Comparison of ENCODE assay signal across 8 cellular contexts in the genomic region with DNA sequence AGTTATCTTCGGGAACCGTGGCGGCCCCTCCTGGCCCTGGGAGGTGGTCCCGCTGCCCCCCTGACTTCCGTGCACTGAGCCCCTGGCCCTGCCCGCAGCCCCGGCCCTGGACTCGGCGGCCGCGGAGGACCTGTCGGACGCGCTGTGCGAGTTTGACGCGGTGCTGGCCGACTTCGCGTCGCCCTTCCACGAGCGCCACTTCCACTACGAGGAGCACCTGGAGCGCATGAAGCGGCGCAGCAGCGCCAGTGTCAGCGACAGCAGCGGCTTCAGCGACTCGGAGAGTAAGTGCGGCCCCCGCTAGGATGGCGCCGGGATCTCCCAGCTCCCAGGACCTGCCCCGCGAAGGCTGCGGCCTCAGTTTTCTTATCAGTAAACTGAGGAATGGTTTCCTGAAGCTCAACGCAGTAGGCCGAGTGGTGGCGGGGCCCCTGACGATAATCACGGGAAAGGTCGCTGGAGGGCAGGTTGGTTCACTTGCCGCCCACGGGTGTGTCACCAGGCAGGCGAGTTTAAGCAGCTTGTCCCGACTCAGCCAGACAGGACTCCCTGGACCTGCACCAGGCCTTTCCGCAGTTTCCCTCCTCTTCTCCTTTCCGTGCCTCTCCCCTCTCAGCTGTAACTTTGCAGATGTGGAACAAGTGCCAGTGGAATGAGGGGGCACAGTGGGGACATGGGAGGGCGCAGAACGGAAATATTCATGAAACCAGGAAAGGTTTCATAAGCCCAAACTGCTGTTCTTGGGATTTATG. TPM values are rescaled to one million over a fixed set of nuclear protein-coding genes. Genes with fewer than 3 reads are reported as not detected.
DNase-seq lines count a peak whose midpoint lies in the region; ATAC-seq and TF ChIP-seq lines count a peak whose summit lies in the region.

No MANE protein-coding gene starts in this region.

- peaks cover 0 to 3% of the 10 kb centered on the region in 2 donors for H3K27me3 Mint-ChIP-seq in CD4-positive, alpha-beta memory T cell
- H3K27me3 Mint-ChIP-seq in activated naive CD8-positive, alpha-beta T cell treated with anti-CD3 and anti-CD28 coated beads for 36 hours: peaks cover 6% of the 10 kb centered on the region
- peaks cover 84% of the 10 kb centered on the region for H3K27me3 Mint-ChIP-seq in progenitor cell of endocrine pancreas

- ATAC-seq in GM21786 (IDR thresholded peaks at IDR 0.05; ENCODE audit: unreplicated experiment): peak; percentile 32

- TF ChIP-seq CTCF in right atrium auricular region (IDR thresholded peaks at IDR 0.05) (no peak), progenitor cell of endocrine pancreas (IDR thresholded peaks at IDR 0.05; ENCODE audit: unreplicated experiment) (no peak)

- H3K27ac ChIP-seq in CD4-positive, alpha-beta memory T cell (ENCODE audit: low read depth, low read length): peak overlapping the region; percentile 93
- peak overlapping the region; percentile 70 to 82 for H3K27ac ChIP-seq in right atrium auricular region

- peaks cover 0 to 9% (median 0%) of the 10 kb centered on the region in 8 donors for H3K9me3 Mint-ChIP-seq in CD4-positive, alpha-beta memory T cell
- peaks cover 4% of the 10 kb centered on the region for H3K9me3 Mint-ChIP-seq in activated naive CD8-positive, alpha-beta T cell treated with anti-CD3 and anti-CD28 coated beads for 36 hours
- H3K9me3 Mint-ChIP-seq in progenitor cell of endocrine pancreas (ENCODE audit: low read depth): no peaks in the 10 kb centered on the region

- peak overlapping the region; percentile 90 to 99 (median 94) for H3K4me3 Mint-ChIP-seq in CD4-positive, alpha-beta memory T cell
- H3K4me3 Mint-ChIP-seq in activated naive CD8-positive, alpha-beta T cell treated with anti-CD3 and anti-CD28 coated beads for 36 hours: peak overlapping the region; percentile 91
- H3K4me3 Mint-ChIP-seq in progenitor cell of endocrine pancreas (ENCODE audit: low read depth): peak overlapping the region; percentile 58

- H3K36me3 ChIP-seq in CD4-positive, alpha-beta memory T cell (ENCODE audit: insufficient read depth, low read length): peaks cover 5% of the 10 kb centered on the region
- H3K36me3 ChIP-seq in NT2/D1 (ENCODE audit: insufficient read depth, insufficient read length, low read length): no peaks in the 10 kb centered on the region
- H3K36me3 ChIP-seq in right atrium auricular region: peaks cover 9% of the 10 kb centered on the region

- peak overlapping the region; percentile 61 to 99 for H3K4me3 ChIP-seq in CD4-positive, alpha-beta memory T cell (ENCODE audit: low read length in 2 of 2)
- H3K4me3 ChIP-seq in NT2/D1 (ENCODE audit: insufficient read length, low read depth) (peak overlapping the region; percentile 39), right atrium auricular region (peak overlapping the region; percentile 59 to 68)

- peaks cover 51% of the 10 kb centered on the region for H3K4me1 ChIP-seq in CD4-positive, alpha-beta memory T cell (ENCODE audit: insufficient read depth, low read length)
- H3K4me1 ChIP-seq in NT2/D1 (ENCODE audit: insufficient read depth, insufficient read length): peaks cover 2% of the 10 kb centered on the region
- peaks cover 0 to 24% of the 10 kb centered on the region in 2 donors for H3K4me1 ChIP-seq in right atrium auricular region

- no peaks in the 10 kb centered on the region for H3K27me3 ChIP-seq in CD4-positive, alpha-beta memory T cell (ENCODE audit: insufficient read depth, low read length)
- H3K27me3 ChIP-seq in NT2/D1 (ENCODE audit: insufficient read depth, insufficient read length): peaks cover 55% of the 10 kb centered on the region
- peaks cover 0 to 6% of the 10 kb centered on the region in 2 donors for H3K27me3 ChIP-seq in right atrium auricular region

- H3K9me3 ChIP-seq in CD4-positive, alpha-beta memory T cell (ENCODE audit: control insufficient read depth in 1 of 2, low read length in 2 of 2): no peaks in the 10 kb centered on the region
- H3K9me3 ChIP-seq in NT2/D1 (ENCODE audit: insufficient read depth, low read length) (no peaks in the 10 kb centered on the region), right atrium auricular region (no peaks in the 10 kb centered on the region)

- H3K36me3 Mint-ChIP-seq in CD4-positive, alpha-beta memory T cell: peaks cover 37 to 45% of the 10 kb centered on the region in 2 donors
- peaks cover 39% of the 10 kb centered on the region for H3K36me3 Mint-ChIP-seq in activated naive CD8-positive, alpha-beta T cell treated with anti-CD3 and anti-CD28 coated beads for 36 hours
- no peaks in the 10 kb centered on the region for H3K36me3 Mint-ChIP-seq in progenitor cell of endocrine pancreas (ENCODE audit: insufficient read depth)

- H3K4me1 Mint-ChIP-seq in CD4-positive, alpha-beta memory T cell: peaks cover 40 to 66% (median 55%) of the 10 kb centered on the region in 4 donors
- H3K4me1 Mint-ChIP-seq in activated naive CD8-positive, alpha-beta T cell treated with anti-CD3 and anti-CD28 coated beads for 36 hours: peaks cover 41% of the 10 kb centered on the region
- H3K4me1 Mint-ChIP-seq in progenitor cell of endocrine pancreas (ENCODE audit: low read depth): no peaks in the 10 kb centered on the region

- POLR2A ChIA-PET in CD4-positive, alpha-beta memory T cell (lab: Charles Lee; ENCODE audit: partially characterized antibody): interaction anchor here (0.7 to 5.7 kb wide), 25 partner anchors 10 to 814 kb away, joined by 3 to 82 read pairs (median 4); a partner anchor contains a TSS

- peak; percentile 62 to 69 (median 64) for DNase-seq in CD4-positive, alpha-beta memory T cell
- DNase-seq in NT2/D1 (ENCODE audit: low read depth, low spot score) (no peak), right atrium auricular region (ENCODE audit: low spot score) (no peak), progenitor cell of endocrine pancreas (ENCODE audit: low spot score, unreplicated experiment) (no peak), NCI-H226 (no peak), SHP77 treated with DMSO at 0.1 percent for 48 hours (lab: John Stamatoyannopoulos, UW) (no peak)
- DNase-seq in activated naive CD8-positive, alpha-beta T cell treated with anti-CD3 and anti-CD28 coated beads for 36 hours: peak; percentile 63

- intact Hi-C loops in CD4-positive, alpha-beta memory T cell (cut with micrococcal nuclease): loop anchor here (1.0 to 5.0 kb wide), 6 partner anchors 44 to 589 kb away; a partner anchor contains a TSS

- CTCF ChIA-PET in CD4-positive, alpha-beta memory T cell (lab: Charles Lee; ENCODE audit: partially characterized antibody): interaction anchor here (0.7 to 5.0 kb wide), 45 partner anchors 11 to 652 kb away, joined by 3 to 82 read pairs (median 5); no protein-coding TSS in a partner anchor

- peak overlapping the region; percentile 61 for H3K9ac ChIP-seq in NT2/D1 (ENCODE audit: insufficient read length, low read depth)

- H3K27ac Mint-ChIP-seq in CD4-positive, alpha-beta memory T cell: peak overlapping the region; percentile 93 to 99 (median 97)
- H3K27ac Mint-ChIP-seq in activated naive CD8-positive, alpha-beta T cell treated with anti-CD3 and anti-CD28 coated beads for 36 hours: peak overlapping the region; percentile 96
- no peak overlapping the region for H3K27ac Mint-ChIP-seq in progenitor cell of endocrine pancreas

RNA-seq across cellular contexts. Expression of a gene that starts 1.0 kb away (rescaled TPM):
- 100 to 1,000 TPM; 146 to 154 TPM for total RNA-seq in CD4-positive, alpha-beta memory T cell
- 100 to 1,000 TPM; 137 to 156 TPM for polyA plus RNA-seq in CD4-positive, alpha-beta memory T cell
- 100 to 1,000 TPM; 111 to 117 TPM for total RNA-seq in activated naive CD8-positive, alpha-beta T cell treated with anti-CD3 and anti-CD28 coated beads for 36 hours
- 10 to 100 TPM; 53.9 to 94.8 TPM for total RNA-seq in right atrium auricular region
- total RNA-seq in progenitor cell of endocrine pancreas: not detected in 2 replicates

Comparison
In these comparisons a context has a peak if more than half of its experiments do, and no peak if none do; other contexts are left out.
1. DNase-seq: peak in CD4-positive, alpha-beta memory T cell (5 of 5) and activated naive CD8-positive, alpha-beta T cell treated with anti-CD3 and anti-CD28 coated beads for 36 hours (single experiment); none in NT2/D1 (single experiment), right atrium auricular region (single experiment), progenitor cell of endocrine pancreas (single experiment), NCI-H226 (single experiment) and SHP77 treated with DMSO at 0.1 percent for 48 hours (single experiment).
2. RNA of a gene that starts 1.0 kb away (total RNA-seq): 146 to 154 TPM in CD4-positive, alpha-beta memory T cell, 111 to 117 TPM in activated naive CD8-positive, alpha-beta T cell treated with anti-CD3 and anti-CD28 coated beads for 36 hours and 53.9 to 94.8 TPM in right atrium auricular region; not detected in progenitor cell of endocrine pancreas; every median in the first group is over 10 times any median in the second.
3. Peak in every context shown above with its lines, with median percentiles within 50 percentile points of each other: H3K4me3 ChIP-seq and H3K4me3 Mint-ChIP-seq.